ENCODE assay signal across 19 cellular contexts in the genomic region with DNA sequence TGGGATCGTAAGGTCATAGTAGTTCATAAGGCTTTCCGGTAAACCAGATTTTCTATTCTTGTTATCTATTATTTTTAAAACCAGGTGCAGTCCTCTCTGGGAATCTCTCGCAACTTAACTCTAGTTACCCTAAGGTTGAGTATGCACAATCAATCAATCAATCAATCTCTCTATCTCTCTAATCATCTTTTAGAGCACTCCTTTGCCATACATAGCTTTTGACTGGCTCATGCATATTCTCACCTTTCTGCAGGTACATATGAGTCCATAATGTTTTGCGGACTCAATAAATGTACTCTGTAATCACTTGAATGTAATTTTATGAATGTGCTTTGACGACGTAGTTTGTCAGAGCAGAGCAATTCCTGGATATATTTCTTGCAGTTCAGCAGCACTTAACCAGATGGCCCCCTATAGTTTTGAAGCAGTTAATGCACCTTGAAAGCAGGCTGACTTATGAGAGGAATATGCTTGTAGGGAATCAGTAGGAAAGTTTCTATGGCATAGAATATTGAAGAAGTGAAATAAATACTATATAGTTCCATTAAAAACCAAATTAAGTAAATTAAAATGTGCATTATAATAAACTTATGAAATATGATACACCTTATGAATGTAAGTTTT.
DNase-seq lines count a peak whose midpoint lies in the region; ATAC-seq, FAIRE-seq and TF ChIP-seq lines count a peak whose summit lies in the region.
"Had no signal": no experiment of that assay in that cellular context is flagged by ENCODE, and none has a peak within 500 bp of the region (broad histone marks: within the 10 kb centered on the region; RNA-seq: fewer than 3 reads in every experiment).

No MANE protein-coding gene starts in this region.

- DNase-seq in Jurkat, Clone E6-1 (ENCODE audit: low read depth, low spot score): peak; percentile 1
- DNase-seq in amniotic epithelial cell (ENCODE audit: low read depth) (peak; percentile 25), HTR-8/SVneo (ENCODE audit: insufficient read length, low spot score) (no peak), putamen (ENCODE audit: low spot score) (no peak), lower leg skin (ENCODE audit: low spot score in 2 of 2) (no peak)
- DNase-seq: activated naive CD4-positive, alpha-beta T cell; CD4-positive, alpha-beta T cell; cerebellar nuclear complex; HCEC 1CT; mammary epithelial cell; MG63; NCI-H446 treated with DMSO at 0.1 percent for 48 hours; Right ventricle myocardium superior; stimulated activated CD4-positive, alpha-beta T cell treated with anti-CD3 and anti-CD28 coated beads, Interleukin-12 subunit alpha, Interleukin-12 subunit beta, amount 100 ng/mL, for 4 hours; substantia nigra had no signal

- no peak for FAIRE-seq in HTR-8/SVneo (lab: Jason Lieb, UNC)

- H3K36me3 Mint-ChIP-seq in nephron (ENCODE audit: low read depth): no peaks in the 10 kb centered on the region

- TF ChIP-seq CTCF in GM12873 (IDR thresholded peaks at IDR 0.05; ENCODE audit: insufficient read depth, low read depth, low read length, missing control alignments) (peak; percentile 26), nephron (IDR thresholded peaks at IDR 0.05; ENCODE audit: unreplicated experiment in 3 of 3) (peak in 2 of 3 experiments; percentile 25 to 43), lower leg skin (IDR thresholded peaks at IDR 0.05) (no peak)

- no peaks in the 10 kb centered on the region for H3K9me3 Mint-ChIP-seq in nephron

- H3K4me3 ChIP-seq in Jurkat, Clone E6-1 (ENCODE audit: low read length): no peak overlapping the region
- no peak overlapping the region for H3K4me3 ChIP-seq in lower leg skin (ENCODE audit: low read depth, poor library complexity, severe bottlenecking)
- H3K4me3 ChIP-seq: MG63 had no signal

- WGBS in lower leg skin, 2 donors: 68 to 76% methylated on average over 6 of the region's 6 CpGs

- no peak for ATAC-seq in HG03460 (IDR thresholded peaks at IDR 0.05; ENCODE audit: unreplicated experiment)
- ATAC-seq: esophagus mucosa had no signal

- H3K27me3 Mint-ChIP-seq in nephron (ENCODE audit: low read depth): no peaks in the 10 kb centered on the region
- H3K27me3 Mint-ChIP-seq: CD4-positive, alpha-beta T cell had no signal

- H3K27ac Mint-ChIP-seq in nephron: no peak overlapping the region
- H3K27ac Mint-ChIP-seq: CD4-positive, alpha-beta T cell had no signal

- no peaks in the 10 kb centered on the region for H3K4me1 Mint-ChIP-seq in nephron

- TF ChIP-seq POLR2A in lower leg skin (IDR thresholded peaks at IDR 0.05): no peak

- no peak overlapping the region for H3K4me3 Mint-ChIP-seq in nephron
- H3K4me3 Mint-ChIP-seq: CD4-positive, alpha-beta T cell had no signal

- intact Hi-C loops in lower leg skin (cut with DNase I; ENCODE audit: low total_unique reads): no loop called here

Comparison
In these comparisons a context has a peak if more than half of its experiments do, and no peak if none do; other contexts are left out.
1. CTCF ChIP-seq: peak in GM12873 (single experiment) and nephron (2 of 3); none in lower leg skin (0 of 3).
2. DNase-seq: peak in Jurkat, Clone E6-1 (single experiment) and amniotic epithelial cell (single experiment); none in HTR-8/SVneo (single experiment), putamen (single experiment) and lower leg skin (0 of 2).